In the genomic region with DNA sequence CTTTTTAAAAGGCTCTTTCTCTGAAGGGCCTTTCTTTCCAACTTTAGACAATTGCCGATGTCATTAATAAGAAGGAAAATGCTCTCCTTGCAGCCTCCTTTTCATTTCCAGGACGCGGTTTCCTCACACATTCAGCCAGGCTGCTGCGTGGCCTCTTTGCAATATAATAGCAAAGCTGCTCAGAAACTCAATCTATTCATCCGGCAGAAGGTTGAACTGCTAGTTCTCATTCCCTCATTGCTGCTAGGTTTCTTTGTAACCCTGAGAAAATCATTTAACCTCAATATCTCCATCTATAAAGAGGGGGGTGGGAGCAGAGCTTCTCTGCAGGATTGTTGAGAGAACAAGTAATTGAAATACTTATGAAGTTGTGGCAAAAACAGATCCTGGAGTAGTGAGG, we compare ENCODE assay signal across 13 cellular contexts.
"Had no signal": no experiment of that assay in that cellular context is flagged by ENCODE, and none has a peak within 500 bp of the region (broad histone marks: within the 10 kb centered on the region; RNA-seq: fewer than 3 reads in every experiment).

No MANE protein-coding gene starts in this region.

- H3K27ac ChIP-seq: lower lobe of right lung, ovary, skin epidermis had no signal

- H3K4me3 Mint-ChIP-seq: activated CD8-positive, alpha-beta memory T cell treated with anti-CD3 and anti-CD28 coated beads, Interleukin-2, amount 10 ng/mL, durations not matched to agents 7 days and 5 days; activated naive CD8-positive, alpha-beta T cell; activated T-cell treated with anti-CD3 and anti-CD28 coated beads, Interleukin-2, amount 50 U/mL, for 24 hours; naive B cell; T-helper 2 cell treated with Interferon-gamma antibody and Interleukin-4, amounts not matched to agents 5 μg/mL and 100 μg/mL, for 36 hours had no signal

- H3K4me1 ChIP-seq: lower lobe of right lung had no signal

- H3K4me1 Mint-ChIP-seq: activated CD8-positive, alpha-beta memory T cell treated with anti-CD3 and anti-CD28 coated beads, Interleukin-2, amount 10 ng/mL, durations not matched to agents 7 days and 5 days; naive B cell had no signal

- H3K9me3 ChIP-seq: lower lobe of right lung, ovary had no signal

- H3K36me3 ChIP-seq: lower lobe of right lung, ovary had no signal

- H3K9me3 Mint-ChIP-seq: activated T-cell treated with anti-CD3 and anti-CD28 coated beads, Interleukin-2, amount 50 U/mL, for 24 hours; T-helper 2 cell treated with Interferon-gamma antibody and Interleukin-4, amounts not matched to agents 5 μg/mL and 100 μg/mL, for 36 hours had no signal

- H3K4me3 ChIP-seq: lower lobe of right lung, ovary, skin epidermis had no signal

- H3K27me3 ChIP-seq: ovary had no signal

- H3K27ac Mint-ChIP-seq: activated CD8-positive, alpha-beta memory T cell treated with anti-CD3 and anti-CD28 coated beads, Interleukin-2, amount 10 ng/mL, durations not matched to agents 7 days and 5 days; activated naive CD8-positive, alpha-beta T cell; activated T-cell treated with anti-CD3 and anti-CD28 coated beads, Interleukin-2, amount 50 U/mL, for 24 hours; naive B cell; T-helper 2 cell treated with Interferon-gamma antibody and Interleukin-4, amounts not matched to agents 5 μg/mL and 100 μg/mL, for 36 hours had no signal

- H3K36me3 Mint-ChIP-seq: activated CD8-positive, alpha-beta memory T cell treated with anti-CD3 and anti-CD28 coated beads, Interleukin-2, amount 10 ng/mL, durations not matched to agents 7 days and 5 days; activated naive CD8-positive, alpha-beta T cell; naive B cell had no signal

- ATAC-seq: activated CD8-positive, alpha-beta memory T cell treated with anti-CD3 and anti-CD28 coated beads, Interleukin-2, amount 10 ng/mL, durations not matched to agents 7 days and 5 days; lower lobe of right lung had no signal

- DNase-seq: activated CD4-positive, alpha-beta T cell treated with anti-CD3 and anti-CD28 coated beads for 1 hour; activated CD4-positive, alpha-beta T cell treated with anti-CD3 and anti-CD28 coated beads, Interleukin-2, amount 50 U/mL, for 48 hours; activated CD8-positive, alpha-beta memory T cell treated with anti-CD3 and anti-CD28 coated beads, Interleukin-2, amount 10 ng/mL, durations not matched to agents 7 days and 5 days; activated effector memory CD4-positive, alpha-beta T cell treated with anti-CD3 and anti-CD28 coated beads, Interleukin-2, amount 50 U/mL, for 16 hours; activated T-cell treated with anti-CD3 and anti-CD28 coated beads, Interleukin-2, amount 50 U/mL, for 24 hours; amygdala; lower lobe of right lung; midbrain; naive B cell; ovary had no signal
